In genomic region chr3:49671291-49672288, GRCh38 we compare ENCODE assay signal across 8 cellular contexts. TPM values are rescaled to one million over a fixed set of nuclear protein-coding genes. Genes with fewer than 3 reads are reported as not detected.
DNase-seq lines count a peak whose midpoint lies in the region; ATAC-seq and TF ChIP-seq lines count a peak whose summit lies in the region.

No MANE protein-coding gene starts in this region.

- no peaks in the 10 kb centered on the region for H3K9me2 ChIP-seq in OCI-LY1 (ENCODE audit: low read depth, low read length)

- ATAC-seq in heart left ventricle (peak in 3 of 4 donors; percentile 6 to 18 (median 14)), gastrocnemius medialis (peak; percentile 31 to 37), GM21423 (IDR thresholded peaks at IDR 0.05; ENCODE audit: unreplicated experiment) (no peak), HG02610 (IDR thresholded peaks at IDR 0.05; ENCODE audit: unreplicated experiment) (no peak)

- in situ Hi-C loops in gastrocnemius medialis (cut with MboI; ENCODE audit: low sequenced_read_pairs in 4 of 4) = loop anchor here (5.0 to 10.0 kb wide), 2 partner anchors 134 to 137 kb away; no protein-coding TSS in a partner anchor

- H3K4me1 ChIP-seq in OCI-LY1 (ENCODE audit: insufficient read depth, low read length, severe bottlenecking) = peaks cover 20% of the 10 kb centered on the region
- peaks cover 0 to 28% (median 14%) of the 10 kb centered on the region in 12 donors for H3K4me1 ChIP-seq in heart left ventricle
- H3K4me1 ChIP-seq in gastrocnemius medialis = peaks cover 16 to 17% of the 10 kb centered on the region in 2 donors

- peaks cover 29% of the 10 kb centered on the region for H3K4me1 Mint-ChIP-seq in activated naive CD4-positive, alpha-beta T cell treated with anti-CD3 and anti-CD28 coated beads for 36 hours (ENCODE audit: low read depth)

- H3K79me2 ChIP-seq in OCI-LY1 (ENCODE audit: insufficient read depth, low read length) = no peaks in the 10 kb centered on the region

- no peak overlapping the region; the same call in 1 of the 2 replicates for H3K4me2 ChIP-seq in OCI-LY1 (ENCODE audit: low read length)

- DNase-seq in Daoy (ENCODE audit: low read depth) (peak; percentile 58), heart left ventricle (peak in 4 of 5 donors; percentile 63 to 70 (median 64)), gastrocnemius medialis (peak; percentile 35 to 73), caudate nucleus (lab: John Stamatoyannopoulos, UW) (no peak)
- DNase-seq in activated naive CD4-positive, alpha-beta T cell treated with anti-CD3 and anti-CD28 coated beads for 36 hours = peak; percentile 84

- H3K27me3 Mint-ChIP-seq in activated naive CD4-positive, alpha-beta T cell treated with anti-CD3 and anti-CD28 coated beads for 36 hours (ENCODE audit: low read depth) = no peaks in the 10 kb centered on the region

- H3K27ac Mint-ChIP-seq in activated naive CD4-positive, alpha-beta T cell treated with anti-CD3 and anti-CD28 coated beads for 36 hours = peak overlapping the region; percentile 39

- no peak overlapping the region for H3K4me3 ChIP-seq in OCI-LY1 (ENCODE audit: low read depth, low read length, poor library complexity, severe bottlenecking)
- no peak overlapping the region for H3K4me3 ChIP-seq in heart left ventricle
- H3K4me3 ChIP-seq in gastrocnemius medialis = no peak overlapping the region

- TF ChIP-seq CTCF in OCI-LY1 (IDR thresholded peaks at IDR 0.05; ENCODE audit: low read length) = peak; percentile 85
- TF ChIP-seq CTCF in heart left ventricle (IDR thresholded peaks at IDR 0.05) = peak; percentile 72 to 87 (median 76)
- TF ChIP-seq CTCF in gastrocnemius medialis (IDR thresholded peaks at IDR 0.05 in 4 of 5, conservative IDR thresholded peaks at IDR 0.05 in 1 of 5) = peak; percentile 75 to 88 (median 86)

- H3K9ac ChIP-seq in OCI-LY1 (ENCODE audit: low read length) = no peak overlapping the region

- H3F3A ChIP-seq in OCI-LY1 (ENCODE audit: insufficient read depth, low read length) = no peaks in the 10 kb centered on the region

- TF ChIP-seq POLR2A in heart left ventricle (IDR thresholded peaks at IDR 0.05) (no peak), gastrocnemius medialis (IDR thresholded peaks at IDR 0.05) (no peak)

- H3K27ac ChIP-seq in OCI-LY1 (ENCODE audit: low read depth, low read length, poor library complexity, severe bottlenecking) (peak overlapping the region; percentile 34), heart left ventricle (no peak overlapping the region), gastrocnemius medialis (peak overlapping the region in 2 of 4 donors; percentile 7 to 41), caudate nucleus (ENCODE audit: low read depth, low read length) (no peak overlapping the region)

- CTCF ChIA-PET in activated naive CD4-positive, alpha-beta T cell treated with anti-CD3 and anti-CD28 coated beads for 36 hours (lab: Charles Lee) = interaction anchor here (0.6 to 5.4 kb wide), 17 partner anchors 12 to 823 kb away, joined by 3 to 171 read pairs (median 4); partner anchors contain the start of gene BSN

- no peak overlapping the region for H2AFZ ChIP-seq in OCI-LY1 (ENCODE audit: low read length)

- peaks cover 10% of the 10 kb centered on the region; the same call in 1 of the 2 replicates for H3K36me3 ChIP-seq in OCI-LY1 (ENCODE audit: insufficient read depth, low read length)
- peaks cover 0 to 10% (median 8%) of the 10 kb centered on the region in 9 donors for H3K36me3 ChIP-seq in heart left ventricle
- peaks cover 0 to 11% of the 10 kb centered on the region in 2 donors for H3K36me3 ChIP-seq in gastrocnemius medialis

- H3K27me3 ChIP-seq in OCI-LY1 (ENCODE audit: insufficient read depth, low read length) (no peaks in the 10 kb centered on the region), heart left ventricle (no peaks in the 10 kb centered on the region), gastrocnemius medialis (peaks cover 0 to 3% (median 0%) of the 10 kb centered on the region in 3 donors)

- H3K9me3 ChIP-seq in OCI-LY1 (ENCODE audit: low read length) = no peaks in the 10 kb centered on the region
- H3K9me3 ChIP-seq in heart left ventricle = no peaks in the 10 kb centered on the region
- no peaks in the 10 kb centered on the region for H3K9me3 ChIP-seq in gastrocnemius medialis

- H3K4me3 Mint-ChIP-seq in activated naive CD4-positive, alpha-beta T cell treated with anti-CD3 and anti-CD28 coated beads for 36 hours = peak overlapping the region; percentile 64

- no peaks in the 10 kb centered on the region for H3K9me3 Mint-ChIP-seq in activated naive CD4-positive, alpha-beta T cell treated with anti-CD3 and anti-CD28 coated beads for 36 hours

- intact Hi-C loops in activated naive CD4-positive, alpha-beta T cell treated with anti-CD3 and anti-CD28 coated beads for 36 hours (cut with micrococcal nuclease) = loop anchor here (1.0 to 10.0 kb wide), 8 partner anchors 69 to 649 kb away; partner anchors contain the start of genes NDUFAF3, QRICH1 and USP4
- intact Hi-C loops in heart left ventricle (cut with DNase I) = loop anchor here (1.0 to 10.0 kb wide), 4 partner anchors 132 to 537 kb away; partner anchors contain the start of genes DAG1 (in 1 of the 10) and LAMB2 (in 1 of the 10)
- intact Hi-C loops in gastrocnemius medialis (cut with DNase I; ENCODE audit: low total_unique reads) = loop anchor here (1.0 to 5.0 kb wide), 4 partner anchors 199 to 649 kb away; partner anchors contain the start of genes DAG1, NDUFAF3 and QRICH1

- WGBS in heart left ventricle, 4 donors = 36 to 42% (median 38%) methylated on average over 11 of the region's 11 CpGs

- H3K36me3 Mint-ChIP-seq in activated naive CD4-positive, alpha-beta T cell treated with anti-CD3 and anti-CD28 coated beads for 36 hours (ENCODE audit: low read depth) = peaks cover 9% of the 10 kb centered on the region

- H4K20me1 ChIP-seq in OCI-LY1 (ENCODE audit: insufficient read depth, low read length) = no peaks in the 10 kb centered on the region

RNA-seq across cellular contexts. Expression of gene APEH, which starts 2.6 kb away (rescaled TPM):
- 59.1 and 64.5 TPM in 2 replicates for total RNA-seq in Daoy (2014; rRNA removed; shearing (Covaris generic))
- total RNA-seq in activated naive CD4-positive, alpha-beta T cell treated with anti-CD3 and anti-CD28 coated beads for 36 hours = 100 to 1,000 TPM; 120 to 122 TPM
- 100 to 1,000 TPM in 6 of 9 donors, 10 to 100 TPM in 3; 74.6 to 136 (median 105) TPM for total RNA-seq in heart left ventricle
- polyA plus RNA-seq in heart left ventricle = 10 to 100 TPM; 18.3 to 84.9 TPM
- 100 to 1,000 TPM; 103 to 140 (median 108) TPM for total RNA-seq in gastrocnemius medialis

RNA-seq across cellular contexts. Expression of gene MST1, which starts 17.7 kb away (rescaled TPM):
- 0.63 and 3.2 TPM in 2 replicates for total RNA-seq in Daoy (2014; rRNA removed; shearing (Covaris generic))
- total RNA-seq in activated naive CD4-positive, alpha-beta T cell treated with anti-CD3 and anti-CD28 coated beads for 36 hours = 10 to 100 TPM; 10.7 to 13.1 TPM
- total RNA-seq in heart left ventricle (10 to 100 TPM in 1 of 9 donors, 1 to 10 TPM in 8; 1.8 to 29.4 (median 3.2) TPM), gastrocnemius medialis (1 to 10 TPM in 3 of 4 donors, under 1 TPM in 1; 0.10 to 4.8 (median 2.4) TPM)
- 1 to 10 TPM; 2.0 to 4.4 TPM for polyA plus RNA-seq in heart left ventricle

RNA-seq across cellular contexts. Expression of gene RNF123, which starts 17.8 kb away (rescaled TPM):
- 16.6 and 17.1 TPM in 2 replicates for total RNA-seq in Daoy (2014; rRNA removed; shearing (Covaris generic))
- total RNA-seq in activated naive CD4-positive, alpha-beta T cell treated with anti-CD3 and anti-CD28 coated beads for 36 hours = 10 to 100 TPM; 20.3 to 21.5 TPM
- total RNA-seq in heart left ventricle (10 to 100 TPM; 44.6 to 61.4 (median 49.5) TPM), gastrocnemius medialis (100 to 1,000 TPM in 3 of 4 donors, 10 to 100 TPM in 1; 82.8 to 132 (median 128) TPM)
- 10 to 100 TPM; 27.7 to 28.5 TPM for polyA plus RNA-seq in heart left ventricle

RNA-seq across cellular contexts. Expression of gene AMIGO3, which starts 47.9 kb away (rescaled TPM):
- 0.63 and 1.6 TPM in 2 replicates for total RNA-seq in Daoy (2014; rRNA removed; shearing (Covaris generic))
- total RNA-seq in activated naive CD4-positive, alpha-beta T cell treated with anti-CD3 and anti-CD28 coated beads for 36 hours = not detected
- 1 to 10 TPM in 1 of 9 donors, under 1 TPM in 2, not detected in 6; 0.14 to 1.4 (median 0.40) TPM for total RNA-seq in heart left ventricle
- polyA plus RNA-seq in heart left ventricle = under 1 TPM; 0.69 to 0.76 TPM
- total RNA-seq in gastrocnemius medialis = under 1 TPM in 3 of 4 donors, not detected in 1; 0.10 to 0.76 (median 0.42) TPM

RNA-seq across cellular contexts. Expression of gene GMPPB, which starts 52.2 kb away (rescaled TPM):
- total RNA-seq in Daoy (2014; rRNA removed; shearing (Covaris generic)) = 30.8 and 42.0 TPM in 2 replicates
- total RNA-seq in activated naive CD4-positive, alpha-beta T cell treated with anti-CD3 and anti-CD28 coated beads for 36 hours = 10 to 100 TPM; 25.6 to 27.4 TPM
- total RNA-seq in heart left ventricle (10 to 100 TPM in 8 of 9 donors, 1 to 10 TPM in 1; 9.4 to 21.8 (median 13.7) TPM), gastrocnemius medialis (10 to 100 TPM; 14.2 to 26.1 (median 17.0) TPM)
- polyA plus RNA-seq in heart left ventricle = 10 to 100 TPM in 1 of 2 donors, 1 to 10 TPM in 1; 7.6 to 53.7 TPM

Comparison
In these comparisons a context has a peak if more than half of its experiments do, and no peak if none do; other contexts are left out.
1. DNase-seq: peak in Daoy (single experiment), activated naive CD4-positive, alpha-beta T cell treated with anti-CD3 and anti-CD28 coated beads for 36 hours (single experiment), heart left ventricle (4 of 5) and gastrocnemius medialis (2 of 2); none in caudate nucleus (0 of 61).
2. ATAC-seq: peak in heart left ventricle (3 of 4) and gastrocnemius medialis (2 of 2); none in GM21423 (single experiment) and HG02610 (single experiment).
3. Peak in every context shown above with its lines, with median percentiles within 50 percentile points of each other: CTCF ChIP-seq.